ENCODE assay signal across 20 cellular contexts in genomic region chrX:112865464-112866025, GRCh38.
"Had no signal": no experiment of that assay in that cellular context is flagged by ENCODE, and none has a peak within 500 bp of the region (broad histone marks: within the 10 kb centered on the region; RNA-seq: fewer than 3 reads in every experiment).

No MANE protein-coding gene starts in this region.

- DNase-seq: activated B cell treated with CpG ODN at 0.5 μM for 24 hours; activated CD4-positive, alpha-beta memory T cell treated with anti-CD3 and anti-CD28 coated beads for 36 hours; activated CD4-positive, alpha-beta T cell treated with anti-CD3 and anti-CD28 coated beads for 4 hours; activated CD8-positive, alpha-beta memory T cell treated with anti-CD3 and anti-CD28 coated beads, Interleukin-2, amount 10 ng/mL, durations not matched to agents 7 days and 5 days; activated naive CD4-positive, alpha-beta T cell; activated naive CD8-positive, alpha-beta T cell treated with anti-CD3 and anti-CD28 coated beads for 36 hours; amniotic stem cell; dermis blood vessel endothelial cell; effector memory CD4-positive, alpha-beta T cell; heart right ventricle; lower lobe of right lung; natural killer cell; stimulated activated CD4-positive, alpha-beta T cell treated with anti-CD3 and anti-CD28 coated beads, Interleukin-12 subunit alpha, Interleukin-12 subunit beta, amount 100 ng/mL, for 4 hours; stimulated activated CD4-positive, alpha-beta T cell treated with anti-CD3 and anti-CD28 coated beads, Interleukin-1b, Interleukin-23, amount 100 ng/mL, for 48 hours; stimulated activated naive CD4-positive, alpha-beta T cell treated with Interleukin-2 at 50 U/mL for 16 hours; thyroid gland had no signal

- H3K36me3 ChIP-seq: cardiac muscle cell, esophagus muscularis mucosa, heart right ventricle, lower lobe of right lung, thyroid gland had no signal

- H3K27ac ChIP-seq: cardiac muscle cell, esophagus muscularis mucosa, heart right ventricle, lower lobe of right lung, thyroid gland had no signal

- H3K4me3 ChIP-seq: cardiac muscle cell, esophagus muscularis mucosa, heart right ventricle, lower lobe of right lung, thyroid gland had no signal

- ATAC-seq: activated CD8-positive, alpha-beta memory T cell treated with anti-CD3 and anti-CD28 coated beads, Interleukin-2, amount 10 ng/mL, durations not matched to agents 7 days and 5 days; heart right ventricle; natural killer cell had no signal

- H3K27me3 ChIP-seq: cardiac muscle cell, esophagus muscularis mucosa, thyroid gland had no signal

- H3K9me3 ChIP-seq: esophagus muscularis mucosa, heart right ventricle, lower lobe of right lung, thyroid gland had no signal

- H3K4me1 ChIP-seq: esophagus muscularis mucosa, heart right ventricle, lower lobe of right lung, thyroid gland had no signal

- FAIRE-seq: endothelial cell of umbilical vein, urothelium cell line had no signal
